24 cellular contexts compared by ENCODE assay signal in genomic region chr5:156124713-156125112, GRCh38.
"Had no signal": no experiment of that assay in that cellular context is flagged by ENCODE, and none has a peak within 500 bp of the region (broad histone marks: within the 10 kb centered on the region; RNA-seq: fewer than 3 reads in every experiment).

No MANE protein-coding gene starts in this region.

- H3K36me3 ChIP-seq: brain microvascular endothelial cell had no signal

- H3K27me3 ChIP-seq: brain microvascular endothelial cell, dorsolateral prefrontal cortex had no signal

- ATAC-seq: activated CD4-positive, alpha-beta T cell treated with anti-CD3 and anti-CD28 coated beads for 36 hours; activated CD8-positive, alpha-beta T cell treated with anti-CD3 and anti-CD28 coated beads for 36 hours; activated T-cell treated with anti-CD3 and anti-CD28 coated beads, Interleukin-2, amount 50 U/mL, for 4 hours; activated T-helper 17 cell treated with anti-CD3 and anti-CD28 coated beads, Interleukin-2, amount 50 U/mL, for 72 hours; esophagus mucosa had no signal

- H3K27ac ChIP-seq: brain microvascular endothelial cell, coronary artery, dorsolateral prefrontal cortex had no signal

- H3K4me3 ChIP-seq: coronary artery, dorsolateral prefrontal cortex had no signal

- DNase-seq: activated CD4-positive, alpha-beta T cell treated with anti-CD3 and anti-CD28 coated beads for 36 hours; activated CD4-positive, alpha-beta T cell treated with anti-CD3 and anti-CD28 coated beads, Interleukin-2, amount 50 U/mL, for 1 hour; activated CD4-positive, alpha-beta T cell treated with anti-CD3 and anti-CD28 coated beads, Interleukin-2, amount 50 U/mL, for 48 hours; activated CD4-positive, CD25-positive, alpha-beta regulatory T cell; activated CD4-positive, CD25-positive, alpha-beta regulatory T cell treated with anti-CD3 and anti-CD28 coated beads, Interleukin-2, amount 50 U/mL, for 72 hours; activated CD8-positive, alpha-beta memory T cell treated with anti-CD3 and anti-CD28 coated beads for 24 hours; activated CD8-positive, alpha-beta T cell treated with anti-CD3 and anti-CD28 coated beads for 36 hours; activated effector memory CD4-positive, alpha-beta T cell treated with Interleukin-2 at 50 U/mL for 16 hours; activated gamma-delta T cell treated with Interleukin-2 at 50 U/mL for 16 hours; activated naive CD4-positive, alpha-beta T cell treated with anti-CD3 and anti-CD28 coated beads, Interleukin-2, amount 50 U/mL, for 16 hours; activated naive CD4-positive, alpha-beta T cell treated with Interleukin-2 at 50 U/mL for 16 hours; activated T-cell treated with anti-CD3 and anti-CD28 coated beads, Interleukin-2, amount 50 U/mL, for 4 hours; amniotic stem cell; anterior cingulate cortex; brain microvascular endothelial cell; dorsolateral prefrontal cortex; effector memory CD4-positive, alpha-beta T cell; endodermal cell; foreskin fibroblast; head of caudate nucleus; T-helper 2 cell had no signal
